Comparison of ENCODE assay signal across 8 cellular contexts in the genomic region with DNA sequence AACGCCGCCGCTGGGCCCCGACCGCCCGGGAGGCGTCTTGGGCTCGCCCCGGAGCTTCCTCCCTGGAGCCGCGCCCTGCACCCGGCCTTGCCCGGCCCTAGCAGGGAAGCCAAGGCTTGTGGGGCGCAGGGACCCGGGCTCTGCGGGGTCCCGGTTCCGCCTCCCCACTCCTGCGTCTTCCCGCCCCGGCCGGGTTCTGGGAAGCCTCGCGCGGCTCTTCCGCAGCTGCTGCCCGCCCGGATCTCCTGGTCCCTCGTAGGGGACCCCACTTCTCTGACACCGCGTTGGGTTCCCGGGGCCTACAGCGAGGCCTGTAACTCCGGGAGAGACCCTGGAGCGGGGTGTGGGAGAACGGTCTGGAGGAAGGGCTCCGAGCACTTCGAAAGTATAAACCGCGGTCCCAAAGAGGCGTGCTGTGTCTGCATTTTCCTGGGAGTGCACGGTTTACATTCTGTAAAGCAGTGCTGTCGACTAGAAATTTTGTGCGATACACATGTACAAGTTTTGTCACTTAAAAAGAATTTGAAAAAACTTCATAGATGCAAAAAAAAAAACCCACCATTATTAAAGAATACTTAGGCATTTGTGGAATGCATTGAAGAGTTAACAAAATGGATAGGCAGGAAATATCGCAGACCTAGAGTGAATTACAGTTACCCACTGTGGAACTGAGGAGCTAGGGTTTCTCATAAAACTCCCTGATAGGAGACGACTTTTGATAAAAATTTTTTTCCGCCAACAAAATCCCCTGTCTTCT. TPM values are rescaled to one million over a fixed set of nuclear protein-coding genes. Genes with fewer than 3 reads are reported as not detected.
DNase-seq lines count a peak whose midpoint lies in the region; TF ChIP-seq lines count a peak whose summit lies in the region.
"Not testable (repeated sequence)": the region's sequence is repeated elsewhere in the genome, so short reads cannot be mapped to it uniquely, and the experiment has no call there.

No MANE protein-coding gene starts in this region.

- H3K9me3 Mint-ChIP-seq in activated naive CD4-positive, alpha-beta T cell treated with anti-CD3 and anti-CD28 coated beads, Interleukin-2, amount 10 ng/mL, durations not matched to agents 7 days and 5 days; nephron: not testable (repeated sequence)

- CTCF ChIA-PET in activated naive CD4-positive, alpha-beta T cell treated with anti-CD3 and anti-CD28 coated beads, Interleukin-2, amount 10 ng/mL, durations not matched to agents 7 days and 5 days (lab: Charles Lee), result interaction anchor here (1.0 kb wide), 1 partner anchor 20 kb away, joined by 3 read pairs; no protein-coding TSS in a partner anchor

- peaks cover 26% of the 10 kb centered on the region for H3K4me1 Mint-ChIP-seq in activated naive CD4-positive, alpha-beta T cell treated with anti-CD3 and anti-CD28 coated beads, Interleukin-2, amount 10 ng/mL, durations not matched to agents 7 days and 5 days
- peaks cover 38% of the 10 kb centered on the region for H3K4me1 Mint-ChIP-seq in nephron

- not testable (repeated sequence) for H3K36me3 ChIP-seq in SJCRH30; effector memory CD4-positive, alpha-beta T cell (ENCODE audit: control insufficient read depth, insufficient read depth, low read length); iPS-15b (ENCODE audit: control insufficient read depth, insufficient read depth, low read length)

- not testable (repeated sequence) for TF ChIP-seq CTCF in AG09309 (IDR thresholded peaks at IDR 0.05; ENCODE audit: control insufficient read depth, insufficient read depth, low read depth, low read length, missing control alignments); nephron (IDR thresholded peaks at IDR 0.05; ENCODE audit: unreplicated experiment in 3 of 3)

- H3K36me3 Mint-ChIP-seq in activated naive CD4-positive, alpha-beta T cell treated with anti-CD3 and anti-CD28 coated beads, Interleukin-2, amount 10 ng/mL, durations not matched to agents 7 days and 5 days; nephron (ENCODE audit: low read depth): not testable (repeated sequence)

- DNase-seq in AG09309 (ENCODE audit: low read depth); effector memory CD4-positive, alpha-beta T cell: not testable (repeated sequence)
- peak; percentile 2 for DNase-seq in HCEC 1CT
- peak in 1 of 2 experiments; percentile 26 for DNase-seq in SJCRH30
- DNase-seq in activated naive CD4-positive, alpha-beta T cell treated with anti-CD3 and anti-CD28 coated beads, Interleukin-2, amount 10 ng/mL, durations not matched to agents 7 days and 5 days, result peak; percentile 53
- peak; percentile 49 for DNase-seq in stimulated activated CD8-positive, alpha-beta memory T cell treated with anti-CD3 and anti-CD28 coated beads, Interleukin-4, amount 100 ng/mL, for 48 hours

- peak overlapping the region; percentile 60 for H3K27ac Mint-ChIP-seq in activated naive CD4-positive, alpha-beta T cell treated with anti-CD3 and anti-CD28 coated beads, Interleukin-2, amount 10 ng/mL, durations not matched to agents 7 days and 5 days
- H3K27ac Mint-ChIP-seq in nephron, result peak overlapping the region; percentile 86 to 94 (median 88)

- H3K9me3 ChIP-seq in SJCRH30 (replicated peaks); effector memory CD4-positive, alpha-beta T cell (ENCODE audit: control insufficient read depth, low read length); iPS-15b (ENCODE audit: control insufficient read depth, insufficient read depth, low read length): not testable (repeated sequence)

- H3K9ac ChIP-seq in iPS-15b (ENCODE audit: low read depth, low read length), result peak overlapping the region; percentile 32

- peak overlapping the region; percentile 79 for H3K4me3 Mint-ChIP-seq in activated naive CD4-positive, alpha-beta T cell treated with anti-CD3 and anti-CD28 coated beads, Interleukin-2, amount 10 ng/mL, durations not matched to agents 7 days and 5 days
- H3K4me3 Mint-ChIP-seq in nephron, result peak overlapping the region; percentile 81 to 88 (median 84)

- not testable (repeated sequence) for H3K27me3 Mint-ChIP-seq in activated naive CD4-positive, alpha-beta T cell treated with anti-CD3 and anti-CD28 coated beads, Interleukin-2, amount 10 ng/mL, durations not matched to agents 7 days and 5 days; nephron (ENCODE audit: low read depth)

- H3K4me1 ChIP-seq in SJCRH30; effector memory CD4-positive, alpha-beta T cell (ENCODE audit: control insufficient read depth, insufficient read depth, low read length, poor library complexity, severe bottlenecking); iPS-15b (ENCODE audit: control insufficient read depth, insufficient read depth, low read length): not testable (repeated sequence)

- H3K27me3 ChIP-seq in SJCRH30; effector memory CD4-positive, alpha-beta T cell (replicated peaks; ENCODE audit: control insufficient read depth, insufficient read depth, low read length, poor library complexity, severe bottlenecking); iPS-15b (ENCODE audit: control insufficient read depth, insufficient read depth, low read length): not testable (repeated sequence)

- H3K27ac ChIP-seq in SJCRH30, result peak overlapping the region; percentile 87; the same call in 1 of the 2 replicates
- H3K27ac ChIP-seq in effector memory CD4-positive, alpha-beta T cell (ENCODE audit: insufficient read depth, low read length, poor library complexity, severe bottlenecking), result peak overlapping the region; percentile 53

- peak overlapping the region; percentile 48 for H3K4me3 ChIP-seq in AG09309 (ENCODE audit: control insufficient read depth, low read depth, low read length)
- peak overlapping the region; percentile 100 for H3K4me3 ChIP-seq in SJCRH30
- H3K4me3 ChIP-seq in effector memory CD4-positive, alpha-beta T cell (ENCODE audit: insufficient read depth, low read depth, low read length, poor library complexity, severe bottlenecking), result peak overlapping the region; percentile 39
- peak overlapping the region; percentile 48 for H3K4me3 ChIP-seq in iPS-15b (ENCODE audit: low read depth, low read length)

RNA-seq across cellular contexts. Expression of a gene that starts 42.6 kb away (rescaled TPM):
- total RNA-seq in SJCRH30 (2014; rRNA removed; shearing (Covaris generic)), result 5.2 and 7.5 TPM in 2 replicates

Comparison
In these comparisons a context has a peak if more than half of its experiments do, and no peak if none do; other contexts are left out.
1. H3K4me3 ChIP-seq: peak in every context shown above with its lines; median percentile 100 in SJCRH30; 48 in AG09309; 48 in iPS-15b; 39 in effector memory CD4-positive, alpha-beta T cell.